ENCODE assay signal across 21 cellular contexts in genomic region chr12:132500856-132501180, GRCh38. TPM values are rescaled to one million over a fixed set of nuclear protein-coding genes. Genes with fewer than 3 reads are reported as not detected.
DNase-seq lines count a peak whose midpoint lies in the region; ATAC-seq and TF ChIP-seq lines count a peak whose summit lies in the region.
"Had no signal": no experiment of that assay in that cellular context is flagged by ENCODE, and none has a peak within 500 bp of the region (broad histone marks: within the 10 kb centered on the region; RNA-seq: fewer than 3 reads in every experiment).

No MANE protein-coding gene starts in this region.

- H3K27ac Mint-ChIP-seq in T-helper 17 cell (peak overlapping the region; percentile 57), glutamatergic neuron (ENCODE audit: unreplicated experiment) (no peak overlapping the region), progenitor cell of endocrine pancreas (no peak overlapping the region)
- peak overlapping the region; percentile 69 for H3K27ac Mint-ChIP-seq in stimulated activated memory B cell treated with anti-CD40 and anti-IgM and Interleukin-4, amounts not matched to agents 10 μg/mL and 1 μg/mL and 100 μg/mL, for 72 hours

- no peaks in the 10 kb centered on the region for H3F3A ChIP-seq in PC-3 (ENCODE audit: low read length, unreplicated experiment)

- DNase-seq in cardiac muscle cell (ENCODE audit: low read depth in 1 of 2, low spot score in 1 of 2) (no peak), left cardiac atrium (no peak), T-helper 17 cell (no peak), glutamatergic neuron (no peak), medulla oblongata (ENCODE audit: extremely low spot score) (no peak), progenitor cell of endocrine pancreas (ENCODE audit: low spot score, unreplicated experiment) (no peak), PC-3 (no peak)
- DNase-seq: C1 segment of cervical spinal cord; DMS 273 treated with DMSO at 0.1 percent for 48 hours; GM23248; KG1; NCI-H1436; NCI-H2029; NCI-H2171; NCI-H446; NCI-H69; NK-92 treated with Interleukin-12 subunit alpha and Interleukin-12 subunit beta, amount 100 ng/mL, for 24 hours; OCI-M1; RPMI8226 had no signal

- CTCF ChIA-PET in PC-3 (lab: Charles Lee) = no interaction called here

- intact Hi-C loops in left cardiac atrium (cut with DNase I) (no loop called here), PC-3 (cut with micrococcal nuclease) (no loop called here)

- no peak for TF ChIP-seq CTCF in cardiac muscle cell (IDR thresholded peaks at IDR 0.05; ENCODE audit: low read depth, low read length)
- no peak for TF ChIP-seq CTCF in glutamatergic neuron (IDR thresholded peaks at IDR 0.05; ENCODE audit: partially characterized antibody, unreplicated experiment)
- TF ChIP-seq CTCF in progenitor cell of endocrine pancreas (IDR thresholded peaks at IDR 0.05; ENCODE audit: unreplicated experiment) = no peak
- TF ChIP-seq CTCF in PC-3 (conservative IDR thresholded peaks at IDR 0.05; ENCODE audit: low read depth, low read length) = no peak

- BruUV-seq in PC-3 (replicated peaks; lab: Mats Ljungman, UMichigan) = no TSS peak

- no peak overlapping the region for H3K4me2 ChIP-seq in PC-3 (ENCODE audit: low read length)

- H3K9ac ChIP-seq in PC-3 (ENCODE audit: low read length) = no peak overlapping the region
- H3K9ac ChIP-seq: GM23248 had no signal

- peaks cover 47% of the 10 kb centered on the region for H3K4me1 Mint-ChIP-seq in T-helper 17 cell
- H3K4me1 Mint-ChIP-seq in glutamatergic neuron (ENCODE audit: low read depth, unreplicated experiment) = peaks cover 27% of the 10 kb centered on the region
- H3K4me1 Mint-ChIP-seq in stimulated activated memory B cell treated with anti-CD40 and anti-IgM and Interleukin-4, amounts not matched to agents 10 μg/mL and 1 μg/mL and 100 μg/mL, for 72 hours = peaks cover 95% of the 10 kb centered on the region
- peaks cover 25% of the 10 kb centered on the region for H3K4me1 Mint-ChIP-seq in progenitor cell of endocrine pancreas (ENCODE audit: low read depth)

- ATAC-seq in left cardiac atrium = no peak
- ATAC-seq in T-helper 17 cell = no peak
- no peak for ATAC-seq in stimulated activated memory B cell treated with anti-CD40 and anti-IgM and Interleukin-4, amounts not matched to agents 10 μg/mL and 1 μg/mL and 100 μg/mL, for 72 hours
- no peak for ATAC-seq in PC-3
- ATAC-seq: HCT116 had no signal

- H3K27me3 Mint-ChIP-seq in T-helper 17 cell (no peaks in the 10 kb centered on the region), glutamatergic neuron (ENCODE audit: unreplicated experiment) (peaks cover 11% of the 10 kb centered on the region), progenitor cell of endocrine pancreas (no peaks in the 10 kb centered on the region)
- no peaks in the 10 kb centered on the region for H3K27me3 Mint-ChIP-seq in stimulated activated memory B cell treated with anti-CD40 and anti-IgM and Interleukin-4, amounts not matched to agents 10 μg/mL and 1 μg/mL and 100 μg/mL, for 72 hours

- H3K4me3 ChIP-seq in cardiac muscle cell = no peak overlapping the region
- H3K4me3 ChIP-seq in PC-3 (ENCODE audit: low read length) = no peak overlapping the region
- H3K4me3 ChIP-seq: GM23248 had no signal

- H3K9me3 Mint-ChIP-seq in glutamatergic neuron (ENCODE audit: unreplicated experiment) (peaks cover 9% of the 10 kb centered on the region), progenitor cell of endocrine pancreas (ENCODE audit: low read depth) (no peaks in the 10 kb centered on the region)
- H3K9me3 Mint-ChIP-seq in stimulated activated memory B cell treated with anti-CD40 and anti-IgM and Interleukin-4, amounts not matched to agents 10 μg/mL and 1 μg/mL and 100 μg/mL, for 72 hours = no peaks in the 10 kb centered on the region

- H3K36me3 Mint-ChIP-seq in T-helper 17 cell (ENCODE audit: low read depth) = no peaks in the 10 kb centered on the region
- no peaks in the 10 kb centered on the region for H3K36me3 Mint-ChIP-seq in glutamatergic neuron (ENCODE audit: unreplicated experiment)
- no peaks in the 10 kb centered on the region for H3K36me3 Mint-ChIP-seq in stimulated activated memory B cell treated with anti-CD40 and anti-IgM and Interleukin-4, amounts not matched to agents 10 μg/mL and 1 μg/mL and 100 μg/mL, for 72 hours
- no peaks in the 10 kb centered on the region for H3K36me3 Mint-ChIP-seq in progenitor cell of endocrine pancreas (ENCODE audit: insufficient read depth)

- no peaks in the 10 kb centered on the region for H3K27me3 ChIP-seq in cardiac muscle cell
- H3K27me3 ChIP-seq in PC-3 (ENCODE audit: low read length) = no peaks in the 10 kb centered on the region

- H3K36me3 ChIP-seq in cardiac muscle cell (no peaks in the 10 kb centered on the region), PC-3 (ENCODE audit: low read depth, low read length) (no peaks in the 10 kb centered on the region)

- no peaks in the 10 kb centered on the region for H3K9me3 ChIP-seq in cardiac muscle cell (ENCODE audit: low read depth)
- no peaks in the 10 kb centered on the region for H3K9me3 ChIP-seq in T-helper 17 cell (ENCODE audit: control insufficient read depth, low read length, poor library complexity, severe bottlenecking)
- no peaks in the 10 kb centered on the region for H3K9me3 ChIP-seq in PC-3 (ENCODE audit: low read length)

- H3K27ac ChIP-seq in cardiac muscle cell = peak overlapping the region; percentile 15
- H3K27ac ChIP-seq in PC-3 (ENCODE audit: low read length) = no peak overlapping the region
- H3K27ac ChIP-seq: GM23248 had no signal

- peaks cover 93% of the 10 kb centered on the region for H4K20me1 ChIP-seq in PC-3 (ENCODE audit: low read length)

- no peaks in the 10 kb centered on the region for H3K9me2 ChIP-seq in PC-3 (replicated peaks; ENCODE audit: low read length)

- H3K4me3 Mint-ChIP-seq in T-helper 17 cell (no peak overlapping the region), glutamatergic neuron (ENCODE audit: unreplicated experiment) (peak overlapping the region; percentile 20), progenitor cell of endocrine pancreas (ENCODE audit: low read depth) (no peak overlapping the region)
- no peak overlapping the region for H3K4me3 Mint-ChIP-seq in stimulated activated memory B cell treated with anti-CD40 and anti-IgM and Interleukin-4, amounts not matched to agents 10 μg/mL and 1 μg/mL and 100 μg/mL, for 72 hours

- H3K79me2 ChIP-seq in PC-3 (ENCODE audit: low read length) = peaks cover 98% of the 10 kb centered on the region

- no peak overlapping the region for H2AFZ ChIP-seq in PC-3 (ENCODE audit: low read length)
- H2AFZ ChIP-seq: GM23248 had no signal

- H3K4me1 ChIP-seq in cardiac muscle cell (ENCODE audit: low read depth) (peaks cover 28% of the 10 kb centered on the region), PC-3 (ENCODE audit: insufficient read depth, low read length) (peaks cover 19% of the 10 kb centered on the region)

- POLR2A ChIA-PET in PC-3 (lab: Charles Lee; ENCODE audit: unreplicated experiment) = no interaction called here

RNA-seq across cellular contexts. Expression of gene FBRSL1, which starts 10.9 kb away (rescaled TPM):
- 19.9 and 37.3 TPM in 2 replicates for total RNA-seq in cardiac muscle cell
- 45.0 and 52.9 TPM in 2 replicates for polyA plus RNA-seq in cardiac muscle cell
- 10 to 100 TPM; 46.7 to 49.4 TPM for total RNA-seq in left cardiac atrium
- 10 to 100 TPM; 79.3 to 86.3 TPM for total RNA-seq in T-helper 17 cell
- total RNA-seq in glutamatergic neuron (ENCODE audit: unreplicated experiment) = 211 TPM
- total RNA-seq in progenitor cell of endocrine pancreas = 195 and 199 TPM in 2 replicates
- 45.3 and 62.3 TPM in 2 replicates for total RNA-seq in PC-3 (2014; rRNA removed)

Comparison
In these comparisons a context has a peak if more than half of its experiments do, and no peak if none do; other contexts are left out.
1. H3K27ac Mint-ChIP-seq: peak in T-helper 17 cell (single experiment) and stimulated activated memory B cell treated with anti-CD40 and anti-IgM and Interleukin-4, amounts not matched to agents 10 μg/mL and 1 μg/mL and 100 μg/mL, for 72 hours (single experiment); none in glutamatergic neuron (single experiment) and progenitor cell of endocrine pancreas (single experiment).